8 cellular contexts compared by ENCODE assay signal in genomic region chr2:11343626-11344341, GRCh38. TPM values are rescaled to one million over a fixed set of nuclear protein-coding genes. Genes with fewer than 3 reads are reported as not detected.
A peak's percentile ranks its signal among the peaks of the same experiment; 100 is the strongest.
DNase-seq lines count a peak whose midpoint lies in the region; ATAC-seq and TF ChIP-seq lines count a peak whose summit lies in the region.

No MANE protein-coding gene starts in this region.

- POLR2A ChIA-PET in Caco-2 (lab: Charles Lee), result interaction anchor here (0.8 to 2.2 kb wide), 5 partner anchors 11 to 48 kb away, joined by 3 to 9 read pairs (median 4); no protein-coding TSS in a partner anchor

- no peaks in the 10 kb centered on the region for H3K27me3 Mint-ChIP-seq in Caco-2 (ENCODE audit: insufficient read depth, unreplicated experiment)
- no peaks in the 10 kb centered on the region for H3K27me3 Mint-ChIP-seq in activated naive CD8-positive, alpha-beta T cell treated with anti-CD3 and anti-CD28 coated beads for 36 hours

- H3K9me3 ChIP-seq in Caco-2 (no peaks in the 10 kb centered on the region), RWPE2 (ENCODE audit: severe bottlenecking) (no peaks in the 10 kb centered on the region)

- H3K4me1 ChIP-seq in Caco-2 (peaks cover 25% of the 10 kb centered on the region), RWPE2 (ENCODE audit: insufficient read depth, poor library complexity, severe bottlenecking) (peaks cover 19% of the 10 kb centered on the region)

- H3K4me1 Mint-ChIP-seq in Caco-2 (ENCODE audit: low read depth, unreplicated experiment), result peaks cover 10% of the 10 kb centered on the region
- H3K4me1 Mint-ChIP-seq in activated naive CD8-positive, alpha-beta T cell treated with anti-CD3 and anti-CD28 coated beads for 36 hours, result peaks cover 34% of the 10 kb centered on the region

- intact Hi-C loops in Caco-2 (cut with micrococcal nuclease; ENCODE audit: unreplicated experiment) (loop anchor here (2.0 to 10.0 kb wide), 4 partner anchors 27 to 189 kb away; partner anchors contain the start of gene SLC66A3), left cardiac atrium (cut with DNase I) (loop anchor here in 1 of 2 donors (5.0 to 10.0 kb wide), 3 partner anchors 59 to 106 kb away; no protein-coding TSS in a partner anchor)

- peak overlapping the region; percentile 97 for H3K4me3 Mint-ChIP-seq in Caco-2 (ENCODE audit: unreplicated experiment)
- H3K4me3 Mint-ChIP-seq in activated naive CD8-positive, alpha-beta T cell treated with anti-CD3 and anti-CD28 coated beads for 36 hours, result peak overlapping the region; percentile 98

- H3K36me3 ChIP-seq in Caco-2 (ENCODE audit: control insufficient read depth, insufficient read depth, low read length), result no peaks in the 10 kb centered on the region
- H3K36me3 ChIP-seq in RWPE2 (ENCODE audit: low read depth), result no peaks in the 10 kb centered on the region

- peak overlapping the region; percentile 87 for H3K27ac Mint-ChIP-seq in Caco-2 (ENCODE audit: unreplicated experiment)
- peak overlapping the region; percentile 89 for H3K27ac Mint-ChIP-seq in activated naive CD8-positive, alpha-beta T cell treated with anti-CD3 and anti-CD28 coated beads for 36 hours

- peaks cover 12% of the 10 kb centered on the region for H3K36me3 Mint-ChIP-seq in Caco-2 (ENCODE audit: insufficient read depth, unreplicated experiment)
- no peaks in the 10 kb centered on the region for H3K36me3 Mint-ChIP-seq in activated naive CD8-positive, alpha-beta T cell treated with anti-CD3 and anti-CD28 coated beads for 36 hours

- CTCF ChIA-PET in Caco-2 (lab: Charles Lee), result interaction anchor here (0.8 to 1.4 kb wide), 3 partner anchors 68 to 188 kb away, joined by 3 to 6 read pairs (median 5); partner anchors contain the start of gene SLC66A3

- BruUV-seq in Caco-2 (replicated peaks; lab: Mats Ljungman, UMichigan), result no TSS peak

- ATAC-seq in GM19397 (IDR thresholded peaks at IDR 0.05; ENCODE audit: unreplicated experiment) (peak; percentile 23), HG03457 (IDR thresholded peaks at IDR 0.05; ENCODE audit: unreplicated experiment) (peak; percentile 29), RWPE2 (ENCODE audit: low read depth) (peak; percentile 31), left cardiac atrium (peak; percentile 14 to 56)

- DNase-seq in Caco-2 (peak; percentile 72 to 76), RWPE2 (ENCODE audit: low spot score) (no peak), left cardiac atrium (peak; percentile 64), renal cortical epithelial cell (ENCODE audit: low read depth) (peak; percentile 26), inferior parietal cortex (ENCODE audit: extremely low spot score) (no peak)
- peak; percentile 39 for DNase-seq in activated naive CD8-positive, alpha-beta T cell treated with anti-CD3 and anti-CD28 coated beads for 36 hours

- no peaks in the 10 kb centered on the region for H3K9me3 Mint-ChIP-seq in Caco-2 (ENCODE audit: unreplicated experiment)
- no peaks in the 10 kb centered on the region for H3K9me3 Mint-ChIP-seq in activated naive CD8-positive, alpha-beta T cell treated with anti-CD3 and anti-CD28 coated beads for 36 hours

- H3K27ac ChIP-seq in RWPE2 (ENCODE audit: poor library complexity, severe bottlenecking), result peak overlapping the region; percentile 91

- H3K4me3 ChIP-seq in Caco-2 (ENCODE audit: low read depth, low read length) (peak overlapping the region; percentile 82), RWPE2 (ENCODE audit: severe bottlenecking) (peak overlapping the region; percentile 89)

- H3K27me3 ChIP-seq in Caco-2 (replicated peaks; ENCODE audit: control insufficient read depth, insufficient read depth, low read length) (no peaks in the 10 kb centered on the region), RWPE2 (ENCODE audit: insufficient read depth, poor library complexity, severe bottlenecking) (no peaks in the 10 kb centered on the region)

- no peak for TF ChIP-seq CTCF in Caco-2 (IDR thresholded peaks at IDR 0.05; ENCODE audit: insufficient read depth in 1 of 2, low read depth in 1 of 2, low read length in 1 of 2, severe bottlenecking in 1 of 2, unreplicated experiment in 1 of 2)
- no peak for TF ChIP-seq CTCF in RWPE2 (IDR thresholded peaks at IDR 0.05; ENCODE audit: poor library complexity, severe bottlenecking)

RNA-seq across cellular contexts. Expression of gene ROCK2, which starts 0.7 kb away (rescaled TPM):
- total RNA-seq in Caco-2 (2022) (61.6 and 64.4 TPM in 2 replicates), left cardiac atrium (10 to 100 TPM; 41.1 to 47.6 TPM), renal cortical epithelial cell (28.0 and 50.7 TPM in 2 replicates)
- 10 to 100 TPM; 12.6 to 12.7 TPM for total RNA-seq in activated naive CD8-positive, alpha-beta T cell treated with anti-CD3 and anti-CD28 coated beads for 36 hours

Comparison
In these comparisons a context has a peak if more than half of its experiments do, and no peak if none do; other contexts are left out.
1. DNase-seq: peak in Caco-2 (2 of 2), activated naive CD8-positive, alpha-beta T cell treated with anti-CD3 and anti-CD28 coated beads for 36 hours (single experiment), left cardiac atrium (single experiment) and renal cortical epithelial cell (single experiment); none in RWPE2 (single experiment) and inferior parietal cortex (single experiment).
2. Peak in every context shown above with its lines, with median percentiles within 50 percentile points of each other: ATAC-seq.